Comparison of ENCODE assay signal across 1 cellular context in genomic region chr2:197515798-197516761, GRCh38.
TF ChIP-seq lines count a peak whose summit lies in the region.

Gene MOB4 (plus strand): TSS chr2:197516066. CDS start chr2:197516087, 21 bp downstream.

TF ChIP-seq in HepG2, 621 proteins besides CTCF, POLR2A, EP300 and RAD21 (continued from another document and continues in another):
- TF ChIP-seq, protein P1, sequence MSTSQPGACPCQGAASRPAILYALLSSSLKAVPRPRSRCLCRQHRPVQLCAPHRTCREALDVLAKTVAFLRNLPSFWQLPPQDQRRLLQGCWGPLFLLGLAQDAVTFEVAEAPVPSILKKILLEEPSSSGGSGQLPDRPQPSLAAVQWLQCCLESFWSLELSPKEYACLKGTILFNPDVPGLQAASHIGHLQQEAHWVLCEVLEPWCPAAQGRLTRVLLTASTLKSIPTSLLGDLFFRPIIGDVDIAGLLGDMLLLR (CRISPR knock-in tag; IDR thresholded peaks at IDR 0.05): peak; percentile 89; the same call in 1 of the 2 replicates
- TF ChIP-seq ZFX (CRISPR knock-in tag; IDR thresholded peaks at IDR 0.05; ENCODE audit: low read depth) (peak; percentile 100), POGZ (CRISPR knock-in tag; IDR thresholded peaks at IDR 0.05) (peak; percentile 99), ZNF431 (CRISPR knock-in tag; IDR thresholded peaks at IDR 0.05; ENCODE audit: borderline replicate concordance, low read depth) (peak; percentile 98), USF2 (IDR thresholded peaks at IDR 0.05; ENCODE audit: low read depth, low read length) (0 out of 2 replicates have a peak, but pooled peaks have one; percentile 6), USF2 (CRISPR knock-in tag; IDR thresholded peaks at IDR 0.05; ENCODE audit: borderline replicate concordance) (peak; percentile 80; the same call in 1 of the 2 replicates), MIXL1 (CRISPR knock-in tag; IDR thresholded peaks at IDR 0.05) (peak; percentile 94), GABPB1 (CRISPR knock-in tag; IDR thresholded peaks at IDR 0.05) (peak; percentile 96), TGIF2 (CRISPR knock-in tag; IDR thresholded peaks at IDR 0.05) (peak; percentile 98), ZBTB42 (CRISPR knock-in tag; IDR thresholded peaks at IDR 0.05) (peak; percentile 92), ZNF782 (CRISPR knock-in tag; IDR thresholded peaks at IDR 0.05; ENCODE audit: borderline replicate concordance) (peak; percentile 93), MTF1 (CRISPR knock-in tag; IDR thresholded peaks at IDR 0.05) (no peak; the same call in none of the 2 replicates), ZBTB7A (CRISPR knock-in tag; IDR thresholded peaks at IDR 0.05) (peak; percentile 96), STAT5B (CRISPR knock-in tag; IDR thresholded peaks at IDR 0.05) (no peak; the same call in 1 of the 2 replicates), ZNF281 (CRISPR knock-in tag; IDR thresholded peaks at IDR 0.05; ENCODE audit: borderline replicate concordance) (peak; percentile 94), RBFOX2 (IDR thresholded peaks at IDR 0.05; ENCODE audit: low read depth, low read length) (peak; percentile 99), NCOR1 (IDR thresholded peaks at IDR 0.05; ENCODE audit: borderline replicate concordance, low read length) (peak; percentile 63; the same call in 1 of the 2 replicates), PLRG1 (conservative IDR thresholded peaks at IDR 0.05) (no peak), GTF3A (CRISPR knock-in tag; conservative IDR thresholded peaks at IDR 0.05) (no peak), ZNF24 (IDR thresholded peaks at IDR 0.05) (peak; percentile 43), FUBP1 (CRISPR knock-in tag; IDR thresholded peaks at IDR 0.05; ENCODE audit: borderline replicate concordance) (no peak; the same call in 1 of the 2 replicates), ZNF790 (CRISPR knock-in tag; IDR thresholded peaks at IDR 0.05; ENCODE audit: borderline replicate concordance) (peak; percentile 84; the same call in 1 of the 2 replicates), ZNF570 (CRISPR knock-in tag; IDR thresholded peaks at IDR 0.05; ENCODE audit: borderline replicate concordance) (peak; percentile 37; the same call in 1 of the 2 replicates), EED (CRISPR knock-in tag; IDR thresholded peaks at IDR 0.05) (peak; percentile 99), KLF15 (CRISPR knock-in tag; IDR thresholded peaks at IDR 0.05; ENCODE audit: borderline replicate concordance) (peak; percentile 83), TAF15 (IDR thresholded peaks at IDR 0.05; ENCODE audit: low read depth, low read length, poor library complexity, severe bottlenecking) (peak; percentile 98), XBP1 (CRISPR knock-in tag; IDR thresholded peaks at IDR 0.05) (0 out of 2 replicates have a peak, but pooled peaks have one; percentile 8), MXD4 (CRISPR knock-in tag; IDR thresholded peaks at IDR 0.05) (peak; percentile 97), NPAS2 (CRISPR knock-in tag; IDR thresholded peaks at IDR 0.05; ENCODE audit: borderline replicate concordance) (no peak), PRMT3 (CRISPR knock-in tag; IDR thresholded peaks at IDR 0.05; ENCODE audit: borderline replicate concordance, low read depth) (peak; percentile 91), ZNF256 (CRISPR knock-in tag; conservative IDR thresholded peaks at IDR 0.05) (no peak; the same call in 1 of the 2 replicates), ZNF550 (CRISPR knock-in tag; IDR thresholded peaks at IDR 0.05; ENCODE audit: borderline replicate concordance) (peak; percentile 98), ZNF382 (CRISPR knock-in tag; IDR thresholded peaks at IDR 0.05; ENCODE audit: borderline replicate concordance) (no peak), KLF16 (CRISPR knock-in tag; IDR thresholded peaks at IDR 0.05) (peak in 1 of 2 experiments; percentile 99; a peak in 2 of 4 replicates), ZNF672 (CRISPR knock-in tag; IDR thresholded peaks at IDR 0.05) (peak; percentile 97), HOXA7 (CRISPR knock-in tag; IDR thresholded peaks at IDR 0.05) (peak; percentile 93), ZHX2 (IDR thresholded peaks at IDR 0.05; ENCODE audit: low read depth) (peak; percentile 87; the same call in 1 of the 2 replicates), ZHX2 (CRISPR knock-in tag; IDR thresholded peaks at IDR 0.05; ENCODE audit: borderline replicate concordance) (no peak), CHD4 (IDR thresholded peaks at IDR 0.05; ENCODE audit: borderline replicate concordance, low read length) (no peak), TEAD3 (CRISPR knock-in tag; optimal IDR thresholded peaks at IDR 0.05; ENCODE audit: borderline replicate concordance) (peak; percentile 95), ZKSCAN1 (IDR thresholded peaks at IDR 0.05; ENCODE audit: low read length) (peak; percentile 24; the same call in 1 of the 2 replicates), TRIM24 (CRISPR knock-in tag; IDR thresholded peaks at IDR 0.05) (no peak), ZSCAN21 (CRISPR knock-in tag; IDR thresholded peaks at IDR 0.05; ENCODE audit: borderline replicate concordance) (peak; percentile 99), RCOR2 (CRISPR knock-in tag; IDR thresholded peaks at IDR 0.05) (peak; percentile 83), EZH2 (conservative IDR thresholded peaks at IDR 0.05; ENCODE audit: low read depth, low read length) (no peak), PHF20 (CRISPR knock-in tag; IDR thresholded peaks at IDR 0.05) (peak; percentile 90), MAF1 (CRISPR knock-in tag; IDR thresholded peaks at IDR 0.05; ENCODE audit: borderline replicate concordance) (peak; percentile 92), ZFP41 (CRISPR knock-in tag; IDR thresholded peaks at IDR 0.05; ENCODE audit: borderline replicate concordance) (peak; percentile 86; the same call in 1 of the 2 replicates)
- TF ChIP-seq, protein P2, sequence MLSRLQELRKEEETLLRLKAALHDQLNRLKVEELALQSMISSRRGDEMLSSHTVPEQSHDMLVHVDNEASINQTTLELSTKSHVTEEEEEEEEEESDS (CRISPR knock-in tag; IDR thresholded peaks at IDR 0.05; ENCODE audit: borderline replicate concordance): peak; percentile 81; the same call in 1 of the 2 replicates
- TF ChIP-seq, protein P3, sequence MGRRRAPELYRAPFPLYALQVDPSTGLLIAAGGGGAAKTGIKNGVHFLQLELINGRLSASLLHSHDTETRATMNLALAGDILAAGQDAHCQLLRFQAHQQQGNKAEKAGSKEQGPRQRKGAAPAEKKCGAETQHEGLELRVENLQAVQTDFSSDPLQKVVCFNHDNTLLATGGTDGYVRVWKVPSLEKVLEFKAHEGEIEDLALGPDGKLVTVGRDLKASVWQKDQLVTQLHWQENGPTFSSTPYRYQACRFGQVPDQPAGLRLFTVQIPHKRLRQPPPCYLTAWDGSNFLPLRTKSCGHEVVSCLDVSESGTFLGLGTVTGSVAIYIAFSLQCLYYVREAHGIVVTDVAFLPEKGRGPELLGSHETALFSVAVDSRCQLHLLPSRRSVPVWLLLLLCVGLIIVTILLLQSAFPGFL (CRISPR knock-in tag; IDR thresholded peaks at IDR 0.05): 0 out of 2 replicates have a peak, but pooled peaks have one; percentile 65
- TF ChIP-seq, protein P4, sequence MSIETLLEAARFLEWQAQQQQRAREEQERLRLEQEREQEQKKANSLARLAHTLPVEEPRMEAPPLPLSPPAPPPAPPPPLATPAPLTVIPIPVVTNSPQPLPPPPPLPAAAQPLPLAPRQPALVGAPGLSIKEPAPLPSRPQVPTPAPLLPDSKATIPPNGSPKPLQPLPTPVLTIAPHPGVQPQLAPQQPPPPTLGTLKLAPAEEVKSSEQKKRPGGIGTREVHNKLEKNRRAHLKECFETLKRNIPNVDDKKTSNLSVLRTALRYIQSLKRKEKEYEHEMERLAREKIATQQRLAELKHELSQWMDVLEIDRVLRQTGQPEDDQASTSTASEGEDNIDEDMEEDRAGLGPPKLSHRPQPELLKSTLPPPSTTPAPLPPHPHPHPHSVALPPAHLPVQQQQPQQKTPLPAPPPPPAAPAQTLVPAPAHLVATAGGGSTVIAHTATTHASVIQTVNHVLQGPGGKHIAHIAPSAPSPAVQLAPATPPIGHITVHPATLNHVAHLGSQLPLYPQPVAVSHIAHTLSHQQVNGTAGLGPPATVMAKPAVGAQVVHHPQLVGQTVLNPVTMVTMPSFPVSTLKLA (IDR thresholded peaks at IDR 0.05): peak; percentile 82
- TF ChIP-seq, protein P5, sequence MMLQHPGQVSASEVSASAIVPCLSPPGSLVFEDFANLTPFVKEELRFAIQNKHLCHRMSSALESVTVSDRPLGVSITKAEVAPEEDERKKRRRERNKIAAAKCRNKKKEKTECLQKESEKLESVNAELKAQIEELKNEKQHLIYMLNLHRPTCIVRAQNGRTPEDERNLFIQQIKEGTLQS (CRISPR knock-in tag; IDR thresholded peaks at IDR 0.05): peak; percentile 77
